Comparison of ENCODE assay signal across 8 cellular contexts in genomic region chr16:64782484-64782883, GRCh38.
"Had no signal": no experiment of that assay in that cellular context is flagged by ENCODE, and none has a peak within 500 bp of the region (broad histone marks: within the 10 kb centered on the region; RNA-seq: fewer than 3 reads in every experiment).

No MANE protein-coding gene starts in this region.

- ATAC-seq: HCT116 had no signal

- H3K9me3 ChIP-seq: HAP-1 had no signal

- H3K27ac Mint-ChIP-seq: IgD-negative memory B cell had no signal

- H3K4me3 Mint-ChIP-seq: IgD-negative memory B cell had no signal

- H3K27me3 Mint-ChIP-seq: IgD-negative memory B cell had no signal

- H2AFZ ChIP-seq: GM23248 had no signal

- H3K9ac ChIP-seq: GM23248 had no signal

- H3K4me1 Mint-ChIP-seq: IgD-negative memory B cell had no signal

- DNase-seq: GM23248, GOT3, H7, KBM-7 had no signal

- H3K27ac ChIP-seq: GM23248 had no signal

- FAIRE-seq: HTR-8/SVneo had no signal

- H3K36me3 ChIP-seq: HAP-1 had no signal

- H3K4me1 ChIP-seq: HAP-1 had no signal

- H3K4me3 ChIP-seq: GM23248, HAP-1 had no signal
